19 cellular contexts compared by ENCODE assay signal in the genomic region with DNA sequence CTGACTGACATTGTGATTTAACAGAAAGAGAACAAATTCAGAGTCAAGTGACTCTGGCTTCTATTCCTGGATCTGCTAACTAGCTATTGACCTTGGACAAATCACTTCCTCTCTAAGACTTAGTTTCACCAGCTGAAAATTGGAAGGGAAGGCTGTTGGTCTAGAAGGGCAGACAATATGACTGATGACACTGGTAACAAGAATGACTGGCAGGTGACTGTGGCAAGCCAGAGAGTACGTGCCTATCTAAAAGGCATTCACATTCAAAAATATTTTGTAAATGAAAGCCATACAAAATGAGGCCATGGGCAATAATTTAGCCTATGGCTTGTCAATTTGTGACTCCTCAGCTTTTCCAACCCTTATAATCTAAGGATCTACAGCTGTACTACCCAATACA. TPM values are rescaled to one million over a fixed set of nuclear protein-coding genes. Genes with fewer than 3 reads are reported as not detected.
"Had no signal": no experiment of that assay in that cellular context is flagged by ENCODE, and none has a peak within 500 bp of the region (broad histone marks: within the 10 kb centered on the region; RNA-seq: fewer than 3 reads in every experiment).

No MANE protein-coding gene starts in this region.

- H3K4me3 ChIP-seq: hepatocyte, lower lobe of right lung, pancreas, sigmoid colon, spleen, testis, upper lobe of right lung had no signal

- H3K9me3 Mint-ChIP-seq: activated T-helper 1 cell treated with anti-CD3 and anti-CD28 coated beads, Interleukin-12 subunit alpha, Interleukin-12 subunit beta, Interleukin-2, Interleukin-4 antibody, amounts not matched to agents 30 ng/mL and 10 ng/mL and 1 ng/mL, durations not matched to agents 14 hours and 24 hours and 36 hours; natural killer cell; stimulated activated memory B cell treated with anti-CD40 and anti-IgM and Interleukin-4, amounts not matched to agents 10 μg/mL and 1 μg/mL and 100 μg/mL, for 72 hours had no signal

- H3K27me3 ChIP-seq: hepatocyte, pancreas, sigmoid colon, spleen, testis, upper lobe of right lung had no signal

- H3K79me2 ChIP-seq: hepatocyte had no signal

- H3K4me2 ChIP-seq: hepatocyte had no signal

- H2AFZ ChIP-seq: hepatocyte had no signal

- DNase-seq: activated CD4-positive, alpha-beta T cell treated with anti-CD3 and anti-CD28 coated beads for 1 hour; activated CD4-positive, alpha-beta T cell treated with anti-CD3 and anti-CD28 coated beads, Interleukin-2, amount 50 U/mL, for 4 hours; activated gamma-delta T cell treated with Interleukin-2 at 50 U/mL for 16 hours; effector CD8-positive, alpha-beta T cell; foreskin fibroblast; left colon; lower lobe of right lung; natural killer cell; pancreas; sigmoid colon; spleen; stimulated activated CD4-positive, alpha-beta T cell treated with anti-CD3 and anti-CD28 coated beads, Interleukin-4, amount 100 ng/mL, for 4 hours; testis; upper lobe of right lung; WERI-Rb-1 had no signal

- H3K27ac Mint-ChIP-seq: activated naive CD4-positive, alpha-beta T cell treated with anti-CD3 and anti-CD28 coated beads, Interleukin-2, amount 50 U/mL, for 72 hours; activated T-helper 1 cell treated with anti-CD3 and anti-CD28 coated beads, Interleukin-12 subunit alpha, Interleukin-12 subunit beta, Interleukin-2, Interleukin-4 antibody, amounts not matched to agents 30 ng/mL and 10 ng/mL and 1 ng/mL, durations not matched to agents 14 hours and 24 hours and 36 hours; natural killer cell; stimulated activated memory B cell treated with anti-CD40 and anti-IgM and Interleukin-4, amounts not matched to agents 10 μg/mL and 1 μg/mL and 100 μg/mL, for 72 hours had no signal

- H3K4me3 Mint-ChIP-seq: activated T-helper 1 cell treated with anti-CD3 and anti-CD28 coated beads, Interleukin-12 subunit alpha, Interleukin-12 subunit beta, Interleukin-2, Interleukin-4 antibody, amounts not matched to agents 30 ng/mL and 10 ng/mL and 1 ng/mL, durations not matched to agents 14 hours and 24 hours and 36 hours; natural killer cell; stimulated activated memory B cell treated with anti-CD40 and anti-IgM and Interleukin-4, amounts not matched to agents 10 μg/mL and 1 μg/mL and 100 μg/mL, for 72 hours had no signal

- ATAC-seq: activated naive CD4-positive, alpha-beta T cell treated with anti-CD3 and anti-CD28 coated beads, Interleukin-2, amount 50 U/mL, for 72 hours; left colon; lower lobe of right lung; natural killer cell; pancreas; stimulated activated memory B cell treated with anti-CD40 and anti-IgM and Interleukin-4, amounts not matched to agents 10 μg/mL and 1 μg/mL and 100 μg/mL, for 72 hours; upper lobe of right lung had no signal

- H3K27me3 Mint-ChIP-seq: stimulated activated memory B cell treated with anti-CD40 and anti-IgM and Interleukin-4, amounts not matched to agents 10 μg/mL and 1 μg/mL and 100 μg/mL, for 72 hours had no signal

- H3K4me1 ChIP-seq: testis, upper lobe of right lung had no signal

- H3K27ac ChIP-seq: hepatocyte, lower lobe of right lung, pancreas, sigmoid colon, spleen, testis, upper lobe of right lung, WERI-Rb-1 had no signal

RNA-seq across cellular contexts. Expression of gene TPH1, which starts 56.8 kb away (rescaled TPM):
- polyA plus RNA-seq: hepatocyte had no signal
